18 cellular contexts compared by ENCODE assay signal in genomic region chr13:80256352-80256932, GRCh38.
DNase-seq lines count a peak whose midpoint lies in the region; ATAC-seq and TF ChIP-seq lines count a peak whose summit lies in the region.
"Had no signal": no experiment of that assay in that cellular context is flagged by ENCODE, and none has a peak within 500 bp of the region (broad histone marks: within the 10 kb centered on the region; RNA-seq: fewer than 3 reads in every experiment).

No MANE protein-coding gene starts in this region.

- no peak for TF ChIP-seq POLR2A in GM18505 (IDR thresholded peaks at IDR 0.05; ENCODE audit: borderline replicate concordance, extremely low read depth, insufficient read depth, insufficient read length)

- peak; percentile 84 for ATAC-seq in GM18505 (IDR thresholded peaks at IDR 0.05; ENCODE audit: unreplicated experiment)
- ATAC-seq in GM19438 (IDR thresholded peaks at IDR 0.05; ENCODE audit: low read depth, unreplicated experiment): peak; percentile 71
- ATAC-seq in HG02642 (IDR thresholded peaks at IDR 0.05; ENCODE audit: poor library complexity, unreplicated experiment): peak; percentile 69
- ATAC-seq in HG03439 (IDR thresholded peaks at IDR 0.05; ENCODE audit: unreplicated experiment): peak; percentile 89
- ATAC-seq: effector memory CD8-positive, alpha-beta T cell; naive thymus-derived CD4-positive, alpha-beta T cell; right cardiac atrium; T-helper 17 cell had no signal

- no peak for DNase-seq in NCI-H345 treated with DMSO at 0.1 percent for 48 hours (lab: John Stamatoyannopoulos, UW; ENCODE audit: unreplicated experiment)
- DNase-seq in GM19238 (ENCODE audit: insufficient read length, low spot score): no peak
- DNase-seq in activated CD8-positive, alpha-beta memory T cell treated with anti-CD3 and anti-CD28 coated beads, Interleukin-2, amount 50 U/mL, for 4 hours: no peak
- DNase-seq in activated naive CD4-positive, alpha-beta T cell treated with Interleukin-2 at 50 U/mL for 16 hours: no peak
- DNase-seq: activated CD4-positive, alpha-beta memory T cell treated with anti-CD3 and anti-CD28 coated beads for 36 hours; activated gamma-delta T cell treated with Interleukin-2 at 50 U/mL for 16 hours; effector memory CD8-positive, alpha-beta T cell; naive thymus-derived CD4-positive, alpha-beta T cell; NCI-H524; right cardiac atrium; RPMI8226; stimulated activated CD4-positive, alpha-beta T cell treated with anti-CD3 and anti-CD28 coated beads, Interleukin-4, amount 100 ng/mL, for 1 hour; stimulated activated naive CD4-positive, alpha-beta T cell; T-helper 17 cell had no signal
